Comparison of ENCODE assay signal across 1 cellular context in genomic region chr6:144341831-144342527, GRCh38.
A peak's percentile ranks its signal among the peaks of the same experiment; 100 is the strongest.
TF ChIP-seq lines count a peak whose summit lies in the region.

No MANE protein-coding gene starts in this region.

TF ChIP-seq in HepG2, 621 proteins besides CTCF, POLR2A, EP300 and RAD21 (continued from another document):
- no peak for TF ChIP-seq TAF15 (IDR thresholded peaks at IDR 0.05; ENCODE audit: low read depth, low read length, poor library complexity, severe bottlenecking)
- no peak for TF ChIP-seq MXI1 (IDR thresholded peaks at IDR 0.05; ENCODE audit: borderline replicate concordance, low read depth, low read length)
- no peak for TF ChIP-seq FOXO4 (CRISPR knock-in tag; conservative IDR thresholded peaks at IDR 0.05)
- TF ChIP-seq ZNF501 (CRISPR knock-in tag; IDR thresholded peaks at IDR 0.05) = no peak
- TF ChIP-seq TERF1 (CRISPR knock-in tag; IDR thresholded peaks at IDR 0.05) = no peak
- TF ChIP-seq ETV6 (CRISPR knock-in tag; conservative IDR thresholded peaks at IDR 0.05) = no peak
- no peak for TF ChIP-seq ZNF572 (CRISPR knock-in tag; IDR thresholded peaks at IDR 0.05)
- TF ChIP-seq ZMYM2 (CRISPR knock-in tag; IDR thresholded peaks at IDR 0.05) = no peak
- TF ChIP-seq FIP1L1 (IDR thresholded peaks at IDR 0.05; ENCODE audit: borderline replicate concordance, insufficient read depth, low read depth, low read length) = no peak
- TF ChIP-seq TRAFD1 (CRISPR knock-in tag; IDR thresholded peaks at IDR 0.05; ENCODE audit: borderline replicate concordance) = no peak
- no peak for TF ChIP-seq HNRNPH1 (optimal IDR thresholded peaks at IDR 0.05; ENCODE audit: low read depth, low read length)
- peak; percentile 88 for TF ChIP-seq MAFF (IDR thresholded peaks at IDR 0.05; ENCODE audit: low read depth, low read length)
- TF ChIP-seq ARID3A (IDR thresholded peaks at IDR 0.05; ENCODE audit: low read depth, low read length) = 0 out of 2 replicates have a peak, but pooled peaks have one; percentile 33
- TF ChIP-seq ZNF710 (CRISPR knock-in tag; IDR thresholded peaks at IDR 0.05; ENCODE audit: borderline replicate concordance) = no peak
- 0 out of 2 replicates have a peak, but pooled peaks have one; percentile 65 for TF ChIP-seq ZNF383 (CRISPR knock-in tag; IDR thresholded peaks at IDR 0.05; ENCODE audit: borderline replicate concordance)
- TF ChIP-seq ATF5 (CRISPR knock-in tag; IDR thresholded peaks at IDR 0.05; ENCODE audit: low read depth) = 0 out of 2 replicates have a peak, but pooled peaks have one; percentile 58
- no peak for TF ChIP-seq ZNF451 (CRISPR knock-in tag; IDR thresholded peaks at IDR 0.05)
- TF ChIP-seq NFKB2 (CRISPR knock-in tag; IDR thresholded peaks at IDR 0.05; ENCODE audit: borderline replicate concordance) = no peak
- TF ChIP-seq AHDC1 (CRISPR knock-in tag; IDR thresholded peaks at IDR 0.05; ENCODE audit: borderline replicate concordance) = 0 out of 2 replicates have a peak, but pooled peaks have one; percentile 28
- TF ChIP-seq ZNF782 (CRISPR knock-in tag; IDR thresholded peaks at IDR 0.05; ENCODE audit: borderline replicate concordance) = no peak
- TF ChIP-seq EHMT2 (IDR thresholded peaks at IDR 0.05; ENCODE audit: borderline replicate concordance, low read depth, low read length) = no peak
- 0 out of 4 replicates have a peak, but pooled peaks of 1 of the 2 experiments have one; percentile 19 for TF ChIP-seq ATF4 (CRISPR knock-in tag; IDR thresholded peaks at IDR 0.05)
- TF ChIP-seq ASH2L (IDR thresholded peaks at IDR 0.05; ENCODE audit: insufficient read length, low read depth, low read length) = peak; percentile 5
- TF ChIP-seq NFE2L2 (IDR thresholded peaks at IDR 0.05; ENCODE audit: low read length) = peak; percentile 98
- no peak for TF ChIP-seq PLRG1 (conservative IDR thresholded peaks at IDR 0.05)
- no peak for TF ChIP-seq CENPX (CRISPR knock-in tag; IDR thresholded peaks at IDR 0.05)
- peak; percentile 86 to 94 for TF ChIP-seq MAFK (conservative IDR thresholded peaks at IDR 0.05 in 1 of 2, IDR thresholded peaks at IDR 0.05 in 1 of 2; ENCODE audit: low read length in 2 of 2)
- TF ChIP-seq RARA (CRISPR knock-in tag; IDR thresholded peaks at IDR 0.05) = peak; percentile 55
- no peak for TF ChIP-seq SOX6 (IDR thresholded peaks at IDR 0.05)
- TF ChIP-seq SOX6 (CRISPR knock-in tag; IDR thresholded peaks at IDR 0.05) = peak; percentile 41; the same call in 1 of the 2 replicates
- TF ChIP-seq MXD1 (CRISPR knock-in tag; IDR thresholded peaks at IDR 0.05) = no peak
- peak; percentile 78 for TF ChIP-seq ZBTB43 (CRISPR knock-in tag; conservative IDR thresholded peaks at IDR 0.05)
- TF ChIP-seq BATF2 (CRISPR knock-in tag; IDR thresholded peaks at IDR 0.05) = no peak
- TF ChIP-seq ZNF331 (CRISPR knock-in tag; IDR thresholded peaks at IDR 0.05) = no peak
- TF ChIP-seq SAP130 (CRISPR knock-in tag; IDR thresholded peaks at IDR 0.05; ENCODE audit: low read depth) = peak; percentile 35; the same call in 1 of the 2 replicates
- TF ChIP-seq ZNF607 (CRISPR knock-in tag; IDR thresholded peaks at IDR 0.05; ENCODE audit: borderline replicate concordance) = no peak
- no peak for TF ChIP-seq SMC3 (IDR thresholded peaks at IDR 0.05; ENCODE audit: low read length)
- TF ChIP-seq DNMT1 (CRISPR knock-in tag; IDR thresholded peaks at IDR 0.05) = no peak
- no peak for TF ChIP-seq KLF9 (CRISPR knock-in tag; IDR thresholded peaks at IDR 0.05; ENCODE audit: low read depth)
- no peak for TF ChIP-seq ZBTB39 (CRISPR knock-in tag; IDR thresholded peaks at IDR 0.05)
- TF ChIP-seq ZNF674 (CRISPR knock-in tag; IDR thresholded peaks at IDR 0.05; ENCODE audit: low read depth) = no peak
